Comparison of ENCODE assay signal across 8 cellular contexts in genomic region chr4:108620933-108621905, GRCh38. TPM values are rescaled to one million over a fixed set of nuclear protein-coding genes. Genes with fewer than 3 reads are reported as not detected.
A peak's percentile ranks its signal among the peaks of the same experiment; 100 is the strongest.
DNase-seq lines count a peak whose midpoint lies in the region; ATAC-seq and TF ChIP-seq lines count a peak whose summit lies in the region.

No MANE protein-coding gene starts in this region.

- H3K27ac Mint-ChIP-seq in CD8-positive, alpha-beta T cell = peak overlapping the region; percentile 96
- peak overlapping the region; percentile 97 to 99 for H3K27ac Mint-ChIP-seq in activated naive CD4-positive, alpha-beta T cell treated with anti-CD3 and anti-CD28 coated beads, Interleukin-2, amount 50 U/mL, for 72 hours

- no peak for ATAC-seq in CD8-positive, alpha-beta T cell
- ATAC-seq in HG02852 (IDR thresholded peaks at IDR 0.05; ENCODE audit: unreplicated experiment) (peak; percentile 16), HG03520 (IDR thresholded peaks at IDR 0.05; ENCODE audit: unreplicated experiment) (no peak)
- no peak for ATAC-seq in activated naive CD4-positive, alpha-beta T cell treated with anti-CD3 and anti-CD28 coated beads, Interleukin-2, amount 50 U/mL, for 72 hours

- no peak for DNase-seq in CD8-positive, alpha-beta T cell
- DNase-seq in activated naive CD4-positive, alpha-beta T cell treated with anti-CD3 and anti-CD28 coated beads, Interleukin-2, amount 50 U/mL, for 72 hours (ENCODE audit: low spot score in 2 of 2) = no peak
- DNase-seq in suprapubic skin (ENCODE audit: low spot score in 2 of 2) (no peak), 8988T (no peak)
- DNase-seq in stimulated activated CD4-positive, alpha-beta T cell treated with anti-CD3 and anti-CD28 coated beads, Interleukin-2, amount 100 ng/mL, for 48 hours = no peak

- H3K9me3 ChIP-seq in CD8-positive, alpha-beta T cell (ENCODE audit: low read length) = no peaks in the 10 kb centered on the region
- H3K9me3 ChIP-seq in iPS-20b (ENCODE audit: insufficient read depth, low read depth, low read length) (no peaks in the 10 kb centered on the region), suprapubic skin (no peaks in the 10 kb centered on the region)

- no peaks in the 10 kb centered on the region for H3K27me3 ChIP-seq in CD8-positive, alpha-beta T cell (ENCODE audit: insufficient read depth, low read length)
- H3K27me3 ChIP-seq in iPS-20b (ENCODE audit: insufficient read depth, low read length) (no peaks in the 10 kb centered on the region), suprapubic skin (no peaks in the 10 kb centered on the region)

- peaks cover 67% of the 10 kb centered on the region for H3K36me3 Mint-ChIP-seq in CD8-positive, alpha-beta T cell
- H3K36me3 Mint-ChIP-seq in activated naive CD4-positive, alpha-beta T cell treated with anti-CD3 and anti-CD28 coated beads, Interleukin-2, amount 50 U/mL, for 72 hours = peaks cover 43 to 71% of the 10 kb centered on the region in 2 donors

- POLR2A ChIA-PET in CD8-positive, alpha-beta T cell (lab: Charles Lee) = interaction anchor here (0.6 to 1.5 kb wide), 6 partner anchors 9 to 901 kb away, joined by 3 to 9 read pairs (median 4); partner anchors contain the start of genes OSTC and PAPSS1

- no peak for TF ChIP-seq EP300 in suprapubic skin (IDR thresholded peaks at IDR 0.05)

- intact Hi-C loops in CD8-positive, alpha-beta T cell (cut with DNase I, micrococcal nuclease) = loop anchor here (1.0 to 10.0 kb wide), 11 partner anchors 28 to 1194 kb away; partner anchors contain the start of genes GAR1 (in 2 of the 2), CASP6 (in 1 of the 2), CYP2U1 (in 1 of the 2) and HADH (in 1 of the 2)

- H3K27me3 Mint-ChIP-seq in CD8-positive, alpha-beta T cell (ENCODE audit: low read depth) = no peaks in the 10 kb centered on the region

- peak overlapping the region; percentile 93 for H3K4me3 Mint-ChIP-seq in CD8-positive, alpha-beta T cell

- CTCF ChIA-PET in CD8-positive, alpha-beta T cell (lab: Charles Lee) = interaction anchor here (1.3 kb wide), 1 partner anchor 27 kb away, joined by 3 read pairs; no protein-coding TSS in a partner anchor

- TF ChIP-seq CTCF in CD8-positive, alpha-beta T cell (IDR thresholded peaks at IDR 0.05) = no peak
- TF ChIP-seq CTCF in suprapubic skin (IDR thresholded peaks at IDR 0.05) = no peak

- H3K9ac ChIP-seq in iPS-20b (ENCODE audit: low read depth, low read length) = peak overlapping the region; percentile 99

- H3K4me1 Mint-ChIP-seq in CD8-positive, alpha-beta T cell (ENCODE audit: low read depth) = peaks cover 62% of the 10 kb centered on the region

- WGBS in suprapubic skin = 12% methylated on average over 23 of the region's 23 CpGs

- peaks cover 25% of the 10 kb centered on the region for H3K36me3 ChIP-seq in CD8-positive, alpha-beta T cell (ENCODE audit: insufficient read depth, low read length)
- H3K36me3 ChIP-seq in iPS-20b (ENCODE audit: insufficient read depth, low read depth, low read length) = peaks cover 53% of the 10 kb centered on the region
- peaks cover 43% of the 10 kb centered on the region for H3K36me3 ChIP-seq in suprapubic skin

- H3K27ac ChIP-seq in CD8-positive, alpha-beta T cell (ENCODE audit: low read depth, low read length) = peak overlapping the region; percentile 85
- H3K27ac ChIP-seq in iPS-20b (ENCODE audit: low read length) (peak overlapping the region; percentile 84), suprapubic skin (peak overlapping the region; percentile 88)

- peaks cover 50% of the 10 kb centered on the region for H3K4me1 ChIP-seq in CD8-positive, alpha-beta T cell (ENCODE audit: insufficient read depth, low read length)
- H3K4me1 ChIP-seq in iPS-20b (ENCODE audit: insufficient read depth, low read length) (peaks cover 9% of the 10 kb centered on the region; the same call in 1 of the 2 replicates), suprapubic skin (peaks cover 35% of the 10 kb centered on the region)

- no peaks in the 10 kb centered on the region for H3K9me3 Mint-ChIP-seq in CD8-positive, alpha-beta T cell
- no peaks in the 10 kb centered on the region for H3K9me3 Mint-ChIP-seq in activated naive CD4-positive, alpha-beta T cell treated with anti-CD3 and anti-CD28 coated beads, Interleukin-2, amount 50 U/mL, for 72 hours

- peak overlapping the region; percentile 92 for H3K4me3 ChIP-seq in CD8-positive, alpha-beta T cell (ENCODE audit: low read depth, low read length)
- peak overlapping the region; percentile 94 for H3K4me3 ChIP-seq in iPS-20b (ENCODE audit: low read length)
- peak overlapping the region; percentile 77 for H3K4me3 ChIP-seq in suprapubic skin

- no peak for TF ChIP-seq POLR2A in suprapubic skin (IDR thresholded peaks at IDR 0.05)

RNA-seq across cellular contexts. Expression of gene RPL34, which starts 0.8 kb away (rescaled TPM):
- total RNA-seq in CD8-positive, alpha-beta T cell = 1,000 to 10,000 TPM; 3,253 to 3,442 TPM
- 1,000 to 10,000 TPM; 1,695 to 1,802 TPM for total RNA-seq in activated naive CD4-positive, alpha-beta T cell treated with anti-CD3 and anti-CD28 coated beads, Interleukin-2, amount 50 U/mL, for 72 hours
- total RNA-seq in suprapubic skin = 1,000 to 10,000 TPM in 2 of 4 donors, 100 to 1,000 TPM in 2; 704 to 1,066 (median 979) TPM

RNA-seq across cellular contexts. Expression of gene OSTC, which starts 29.2 kb away (rescaled TPM):
- 10 to 100 TPM; 25.6 to 28.1 TPM for total RNA-seq in CD8-positive, alpha-beta T cell
- total RNA-seq in activated naive CD4-positive, alpha-beta T cell treated with anti-CD3 and anti-CD28 coated beads, Interleukin-2, amount 50 U/mL, for 72 hours = 10 to 100 TPM; 59.1 to 69.0 TPM
- total RNA-seq in suprapubic skin = 10 to 100 TPM; 23.7 to 60.2 (median 39.4) TPM
